9 cellular contexts compared by ENCODE assay signal in the genomic region with DNA sequence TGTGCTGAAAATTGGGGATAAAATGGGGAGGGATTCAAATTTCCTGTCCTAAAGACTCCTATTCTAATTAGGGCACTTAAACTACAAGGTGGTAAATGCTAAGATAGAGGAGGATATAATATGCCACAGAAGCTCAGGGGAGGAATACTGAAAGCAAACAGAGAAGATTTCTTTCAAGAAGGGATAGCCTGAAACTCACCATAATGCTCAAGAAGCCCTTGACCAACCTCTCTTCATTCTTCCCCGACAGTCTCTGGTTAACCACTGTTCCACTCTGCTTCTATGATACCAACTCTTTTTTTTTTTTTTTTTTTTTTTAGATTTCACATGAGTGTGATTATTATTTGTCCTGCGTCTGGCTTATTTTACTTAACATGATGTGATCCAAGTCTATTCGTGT.
"Had no signal": no experiment of that assay in that cellular context is flagged by ENCODE, and none has a peak within 500 bp of the region (broad histone marks: within the 10 kb centered on the region; RNA-seq: fewer than 3 reads in every experiment).

No MANE protein-coding gene starts in this region.

- H3K4me1 ChIP-seq: HAP-1 had no signal

- H2AFZ ChIP-seq: GM23248, GM23338 had no signal

- ATAC-seq: GM23338, HCT116 had no signal

- H3K9ac ChIP-seq: GM23248 had no signal

- H3K4me3 ChIP-seq: GM23248, GM23338, HAP-1 had no signal

- H3K36me3 ChIP-seq: HAP-1 had no signal

- DNase-seq: GM23248, GOT3, H7, H9, HCEC 1CT, HFFc6 had no signal

- H3K27ac ChIP-seq: GM23248 had no signal

- H3K9me3 ChIP-seq: HAP-1 had no signal

- H3K4me2 ChIP-seq: GM23338 had no signal
